ENCODE assay signal across 24 cellular contexts in genomic region chr3:72836409-72836808, GRCh38.
"Had no signal": no experiment of that assay in that cellular context is flagged by ENCODE, and none has a peak within 500 bp of the region (broad histone marks: within the 10 kb centered on the region; RNA-seq: fewer than 3 reads in every experiment).

No MANE protein-coding gene starts in this region.

- H3K27me3 ChIP-seq: colonic mucosa, gastroesophageal sphincter, heart right ventricle, left lung, neural progenitor cell, right atrium auricular region, stomach, testis, tibial artery had no signal

- H3K9me3 Mint-ChIP-seq: central memory CD8-positive, alpha-beta T cell; dendritic cell treated with granulocyte-macrophage colony-stimulating factor and Interleukin-4, amounts not matched to agents 40 ng/mL and 50 ng/mL, for 4 days; naive B cell; nephron; neural progenitor cell; stimulated activated effector memory CD8-positive, alpha-beta T cell treated with anti-CD3 and anti-CD28 coated beads, Interleukin-12 subunit alpha, Interleukin-12 subunit beta, amount 100 ng/mL, for 72 hours; type B pancreatic cell had no signal

- H3K9me3 ChIP-seq: colonic mucosa, gastroesophageal sphincter, heart right ventricle, left lung, lower lobe of right lung, right atrium auricular region, stomach, testis, tibial artery had no signal

- H3K4me1 Mint-ChIP-seq: endodermal cell, nephron, neural progenitor cell had no signal

- H3K4me3 Mint-ChIP-seq: central memory CD8-positive, alpha-beta T cell; dendritic cell treated with granulocyte-macrophage colony-stimulating factor and Interleukin-4, amounts not matched to agents 40 ng/mL and 50 ng/mL, for 4 days; endodermal cell; naive B cell; nephron; neural progenitor cell; stimulated activated effector memory CD8-positive, alpha-beta T cell treated with anti-CD3 and anti-CD28 coated beads, Interleukin-12 subunit alpha, Interleukin-12 subunit beta, amount 100 ng/mL, for 72 hours; type B pancreatic cell had no signal

- DNase-seq: colonic mucosa; effector CD8-positive, alpha-beta T cell; endodermal cell; foreskin fibroblast; left lung; naive B cell; stimulated activated CD4-positive, alpha-beta T cell treated with anti-CD3 and anti-CD28 coated beads, Interleukin-2, amount 100 ng/mL, for 24 hours; stimulated activated CD4-positive, alpha-beta T cell treated with anti-CD3 and anti-CD28 coated beads, Interleukin-4, amount 100 ng/mL, for 24 hours; stimulated activated naive CD4-positive, alpha-beta T cell treated with Interleukin-2 at 50 U/mL for 16 hours; testis had no signal

- H3K4me3 ChIP-seq: colonic mucosa, gastroesophageal sphincter, heart right ventricle, left lung, lower lobe of right lung, neural progenitor cell, right atrium auricular region, stomach, testis, tibial artery had no signal

- H3K27me3 Mint-ChIP-seq: central memory CD8-positive, alpha-beta T cell; dendritic cell treated with granulocyte-macrophage colony-stimulating factor and Interleukin-4, amounts not matched to agents 40 ng/mL and 50 ng/mL, for 4 days; naive B cell; type B pancreatic cell had no signal

- H3K27ac Mint-ChIP-seq: dendritic cell treated with granulocyte-macrophage colony-stimulating factor and Interleukin-4, amounts not matched to agents 40 ng/mL and 50 ng/mL, for 4 days; endodermal cell; naive B cell; neural progenitor cell; stimulated activated effector memory CD8-positive, alpha-beta T cell treated with anti-CD3 and anti-CD28 coated beads, Interleukin-12 subunit alpha, Interleukin-12 subunit beta, amount 100 ng/mL, for 72 hours; type B pancreatic cell had no signal

- H3K4me1 ChIP-seq: colonic mucosa, left lung, lower lobe of right lung, neural progenitor cell, testis had no signal

- H3K27ac ChIP-seq: colonic mucosa, epithelial cell of prostate, left lung, lower lobe of right lung, neural progenitor cell, testis, tibial artery had no signal

- H3K36me3 ChIP-seq: colonic mucosa had no signal

- ATAC-seq: esophagus mucosa; stimulated activated effector memory CD8-positive, alpha-beta T cell treated with anti-CD3 and anti-CD28 coated beads, Interleukin-12 subunit alpha, Interleukin-12 subunit beta, amount 100 ng/mL, for 72 hours had no signal
